Comparison of ENCODE assay signal across 3 cellular contexts in genomic region chr2:224202466-224202865, GRCh38.
"Had no signal": no experiment of that assay in that cellular context is flagged by ENCODE, and none has a peak within 500 bp of the region (broad histone marks: within the 10 kb centered on the region; RNA-seq: fewer than 3 reads in every experiment).

No MANE protein-coding gene starts in this region.

- H3K4me3 ChIP-seq: GM12878 had no signal

- DNase-seq: GDM1, GF-D8 had no signal

- ATAC-seq: GM12878 had no signal
